27 cellular contexts compared by ENCODE assay signal in the genomic region with DNA sequence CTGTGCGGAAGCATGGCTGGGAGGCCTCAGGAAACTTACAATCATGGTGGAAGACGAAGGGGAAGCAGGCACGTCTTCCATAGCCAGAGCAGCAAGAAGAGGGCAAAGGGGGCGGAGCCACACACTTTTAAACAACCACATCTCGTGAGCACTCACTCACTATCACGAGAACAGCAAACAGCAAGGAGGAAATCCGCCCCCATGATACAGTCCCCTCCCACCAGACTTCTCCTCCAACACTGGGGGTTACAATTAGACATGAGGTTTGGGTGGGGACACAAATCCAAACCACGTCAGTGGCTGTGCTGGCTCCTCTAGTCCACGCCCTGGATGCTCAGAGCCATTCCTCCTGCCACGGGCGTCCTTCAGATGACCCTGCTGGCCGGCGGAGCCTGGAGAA.
"Had no signal": no experiment of that assay in that cellular context is flagged by ENCODE, and none has a peak within 500 bp of the region (broad histone marks: within the 10 kb centered on the region; RNA-seq: fewer than 3 reads in every experiment).

No MANE protein-coding gene starts in this region.

- H3K4me3 ChIP-seq: ascending aorta, cardiac muscle cell, SJCRH30, SK-N-MC had no signal

- H3K27ac ChIP-seq: ascending aorta, cardiac muscle cell, SJCRH30, SK-N-MC had no signal

- H3K9me3 Mint-ChIP-seq: activated CD4-positive, alpha-beta T cell treated with anti-CD3 and anti-CD28 coated beads, Interleukin-2, amount 10 ng/mL, durations not matched to agents 24 days and 14 days; activated CD8-positive, alpha-beta T cell treated with anti-CD3 and anti-CD28 coated beads for 36 hours; activated naive CD8-positive, alpha-beta T cell treated with anti-CD3 and anti-CD28 coated beads for 36 hours; activated T-cell treated with anti-CD3 and anti-CD28 coated beads, Interleukin-2, amount 50 U/mL, for 72 hours; activated T-helper 17 cell treated with anti-CD3 and anti-CD28 coated beads, Interleukin-2, amount 50 U/mL, for 72 hours had no signal

- H3K4me1 Mint-ChIP-seq: activated T-helper 17 cell treated with anti-CD3 and anti-CD28 coated beads, Interleukin-2, amount 50 U/mL, for 72 hours had no signal

- H3K27ac Mint-ChIP-seq: activated CD4-positive, alpha-beta T cell treated with anti-CD3 and anti-CD28 coated beads, Interleukin-2, amount 10 ng/mL, durations not matched to agents 24 days and 14 days; activated CD8-positive, alpha-beta T cell treated with anti-CD3 and anti-CD28 coated beads for 36 hours; activated naive CD8-positive, alpha-beta T cell treated with anti-CD3 and anti-CD28 coated beads for 36 hours; activated T-helper 17 cell treated with anti-CD3 and anti-CD28 coated beads, Interleukin-2, amount 50 U/mL, for 72 hours had no signal

- H3K9me3 ChIP-seq: ascending aorta, SJCRH30 had no signal

- ATAC-seq: activated CD8-positive, alpha-beta T cell treated with anti-CD3 and anti-CD28 coated beads for 36 hours; activated T-cell treated with anti-CD3 and anti-CD28 coated beads, Interleukin-2, amount 50 U/mL, for 72 hours; activated T-helper 17 cell treated with anti-CD3 and anti-CD28 coated beads, Interleukin-2, amount 50 U/mL, for 72 hours; Panc1 had no signal

- H3K4me3 Mint-ChIP-seq: activated CD4-positive, alpha-beta T cell treated with anti-CD3 and anti-CD28 coated beads, Interleukin-2, amount 10 ng/mL, durations not matched to agents 24 days and 14 days; activated CD8-positive, alpha-beta T cell treated with anti-CD3 and anti-CD28 coated beads for 36 hours; activated naive CD8-positive, alpha-beta T cell treated with anti-CD3 and anti-CD28 coated beads for 36 hours; activated T-cell treated with anti-CD3 and anti-CD28 coated beads, Interleukin-2, amount 50 U/mL, for 72 hours; activated T-helper 17 cell treated with anti-CD3 and anti-CD28 coated beads, Interleukin-2, amount 50 U/mL, for 72 hours had no signal

- H3K36me3 Mint-ChIP-seq: activated naive CD8-positive, alpha-beta T cell treated with anti-CD3 and anti-CD28 coated beads for 36 hours had no signal

- DNase-seq: activated CD4-positive, alpha-beta T cell treated with anti-CD3 and anti-CD28 coated beads, Interleukin-2, amount 10 ng/mL, durations not matched to agents 24 days and 14 days; activated CD4-positive, alpha-beta T cell treated with anti-CD3 and anti-CD28 coated beads, Interleukin-2, amount 50 U/mL, for 4 hours; activated CD8-positive, alpha-beta T cell treated with anti-CD3 and anti-CD28 coated beads for 36 hours; activated effector memory CD4-positive, alpha-beta T cell treated with anti-CD3 and anti-CD28 coated beads, Interleukin-2, amount 50 U/mL, for 16 hours; activated naive CD4-positive, alpha-beta T cell; activated naive CD4-positive, alpha-beta T cell treated with anti-CD3 and anti-CD28 coated beads, Interleukin-2, amount 50 U/mL, for 16 hours; activated naive CD8-positive, alpha-beta T cell treated with anti-CD3 and anti-CD28 coated beads for 36 hours; activated T-cell treated with anti-CD3 and anti-CD28 coated beads, Interleukin-2, amount 50 U/mL, for 1 hour; activated T-cell treated with anti-CD3 and anti-CD28 coated beads, Interleukin-2, amount 50 U/mL, for 72 hours; amniotic stem cell; KG1; NCI-H1105; NCI-H1417 treated with DMSO at 0.1 percent for 48 hours; NCI-H1930; NCI-H2081 treated with DMSO at 0.1 percent for 48 hours; NCI-H226; NCI-H446 treated with DMSO at 0.1 percent for 48 hours; NCI-H524; NCI-H69; SHP77; SJCRH30; T1000 had no signal

- H3K27me3 ChIP-seq: ascending aorta, cardiac muscle cell, SJCRH30 had no signal

- H3K4me1 ChIP-seq: ascending aorta, SJCRH30 had no signal

- H3K36me3 ChIP-seq: ascending aorta, cardiac muscle cell, SJCRH30 had no signal
